Comparison of ENCODE assay signal across 24 cellular contexts in the genomic region with DNA sequence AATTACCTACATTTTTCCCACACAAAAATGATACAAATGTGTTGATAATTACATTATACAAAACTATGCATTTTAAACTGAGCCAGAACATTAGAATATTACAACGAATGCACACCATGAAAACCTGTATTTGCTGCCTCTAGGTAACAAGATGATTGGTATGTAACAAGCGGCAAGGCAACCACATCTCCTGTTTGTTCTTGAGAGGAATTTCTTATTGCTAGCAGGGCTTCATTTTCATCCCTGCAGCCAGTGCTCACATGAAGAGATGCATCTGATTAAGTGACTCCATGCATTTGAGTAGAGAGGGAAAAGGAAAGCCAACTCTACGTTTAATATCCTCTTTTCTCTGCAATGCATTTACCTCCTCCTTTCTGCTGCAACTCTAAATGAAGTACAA.
"Had no signal": no experiment of that assay in that cellular context is flagged by ENCODE, and none has a peak within 500 bp of the region (broad histone marks: within the 10 kb centered on the region; RNA-seq: fewer than 3 reads in every experiment).

No MANE protein-coding gene starts in this region.

- FAIRE-seq: astrocyte, urothelium cell line had no signal

- H3K36me3 ChIP-seq: cardiac muscle cell, sigmoid colon, stomach, transverse colon had no signal

- H3K27me3 ChIP-seq: cardiac muscle cell, sigmoid colon, stomach, transverse colon had no signal

- H3K4me2 ChIP-seq: smooth muscle cell had no signal

- H3K4me1 ChIP-seq: sigmoid colon, stomach, transverse colon had no signal

- H3K9me3 ChIP-seq: sigmoid colon, stomach, transverse colon had no signal

- H3K27ac ChIP-seq: cardiac muscle cell, sigmoid colon, stomach, transverse colon had no signal

- H3K4me3 ChIP-seq: cardiac muscle cell, sigmoid colon, smooth muscle cell, stomach, transverse colon had no signal

- ATAC-seq: activated T-cell treated with anti-CD3 and anti-CD28 coated beads, Interleukin-2, amount 50 U/mL, for 4 hours; left ventricle myocardium superior; natural killer cell treated with Interleukin-12 subunit alpha and Interleukin-12 subunit beta and Interleukin-15 and Interleukin-18, amount 100 ng/mL, for 72 hours; stimulated activated memory B cell treated with anti-CD40 and anti-IgM and Interleukin-4, amounts not matched to agents 10 μg/mL and 1 μg/mL and 100 μg/mL, for 72 hours had no signal

- DNase-seq: activated B cell treated with CpG ODN at 0.5 μM for 24 hours; activated CD4-positive, alpha-beta T cell treated with anti-CD3 and anti-CD28 coated beads for 4 hours; activated CD4-positive, alpha-beta T cell treated with anti-CD3 and anti-CD28 coated beads, Interleukin-2, amount 50 U/mL, for 48 hours; activated CD8-positive, alpha-beta memory T cell treated with anti-CD3 and anti-CD28 coated beads, Interleukin-2, amount 50 U/mL, for 48 hours; activated naive CD4-positive, alpha-beta T cell treated with Interleukin-2 at 50 U/mL for 16 hours; activated naive CD8-positive, alpha-beta T cell treated with anti-CD3 and anti-CD28 coated beads for 36 hours; activated T-cell treated with anti-CD3 and anti-CD28 coated beads, Interleukin-2, amount 50 U/mL, for 4 hours; effector CD4-positive, alpha-beta T cell; erythroblast; foreskin fibroblast; left ventricle myocardium superior; midbrain; nucleus accumbens; sigmoid colon; stimulated activated CD4-positive, alpha-beta T cell treated with anti-CD3 and anti-CD28 coated beads, Interleukin-15, amount 100 ng/mL, for 24 hours; stomach; T1000; transverse colon had no signal
